ENCODE assay signal across 23 cellular contexts in the genomic region with DNA sequence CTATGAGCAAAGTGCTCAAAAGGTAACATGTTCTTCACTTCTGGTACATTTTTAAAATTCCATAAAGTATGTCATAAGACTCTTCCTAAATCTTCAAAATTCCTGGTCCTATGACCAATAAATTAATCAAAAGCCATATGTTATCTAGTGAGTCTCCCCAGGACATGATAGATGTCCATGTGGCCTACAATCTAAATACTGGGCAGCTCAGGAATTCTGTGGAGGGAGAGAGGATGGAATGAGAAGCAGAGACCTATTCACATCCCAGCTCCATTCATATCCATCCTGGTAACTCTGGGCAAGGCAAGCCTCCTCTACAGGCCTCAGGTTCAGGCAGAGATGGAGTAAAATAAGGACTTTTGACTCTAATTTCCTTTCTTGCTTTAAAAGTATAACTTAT.
DNase-seq lines count a peak whose midpoint lies in the region; ATAC-seq, FAIRE-seq and TF ChIP-seq lines count a peak whose summit lies in the region.
"Had no signal": no experiment of that assay in that cellular context is flagged by ENCODE, and none has a peak within 500 bp of the region (broad histone marks: within the 10 kb centered on the region; RNA-seq: fewer than 3 reads in every experiment).

No MANE protein-coding gene starts in this region.

- H3K4me3 ChIP-seq in astrocyte (ENCODE audit: insufficient read depth, low read depth, low read length) = no peak overlapping the region
- H3K4me3 ChIP-seq: BLaER1 treated with 17β-estradiol and CSF1 and Interleukin-3, amounts not matched to agents 10 nM and 100 nM; GM12878; GM23338 had no signal

- peaks cover under 1% of the 10 kb centered on the region for H3K9me3 Mint-ChIP-seq in astrocyte (ENCODE audit: unreplicated experiment)
- no peaks in the 10 kb centered on the region for H3K9me3 Mint-ChIP-seq in neural crest cell
- H3K9me3 Mint-ChIP-seq: CD4-positive, alpha-beta T cell; H9 had no signal

- H3K4me1 Mint-ChIP-seq in astrocyte (ENCODE audit: low read depth, unreplicated experiment) = peaks cover 11% of the 10 kb centered on the region
- H3K4me1 Mint-ChIP-seq in neural crest cell = peaks cover 5% of the 10 kb centered on the region
- H3K4me1 Mint-ChIP-seq: CD14-positive monocyte; CD8-positive, alpha-beta memory T cell; GM23338; H9 had no signal

- H3K36me3 ChIP-seq in astrocyte (ENCODE audit: insufficient read depth, low read length) = no peaks in the 10 kb centered on the region
- H3K36me3 ChIP-seq: BE2C; BLaER1 treated with 17β-estradiol and CSF1 and Interleukin-3, amounts not matched to agents 10 nM and 100 nM had no signal

- no peaks in the 10 kb centered on the region for H3K9me3 ChIP-seq in astrocyte (ENCODE audit: insufficient read depth, low read depth, low read length)
- H3K9me3 ChIP-seq: BE2C; BLaER1 treated with 17β-estradiol and CSF1 and Interleukin-3, amounts not matched to agents 10 nM and 100 nM had no signal

- no peak for FAIRE-seq in astrocyte (lab: Jason Lieb, UNC)
- FAIRE-seq: A204.1, D721Med, GM12878, GM19239 had no signal

- no peak overlapping the region for H2AFZ ChIP-seq in astrocyte (ENCODE audit: low read depth, low read length)
- H2AFZ ChIP-seq: GM23338 had no signal

- no peak overlapping the region for H3K27ac ChIP-seq in astrocyte (ENCODE audit: low read depth, low read length)
- H3K27ac ChIP-seq: 22Rv1; BLaER1 treated with 17β-estradiol and CSF1 and Interleukin-3, amounts not matched to agents 10 nM and 100 nM had no signal

- no peak for TF ChIP-seq CTCF in astrocyte (IDR thresholded peaks at IDR 0.05; ENCODE audit: insufficient read depth, low read depth, low read length)
- TF ChIP-seq CTCF in neural crest cell (conservative IDR thresholded peaks at IDR 0.05) = no peak

- peaks cover 7% of the 10 kb centered on the region for H3K4me1 ChIP-seq in astrocyte (ENCODE audit: insufficient read depth, low read length)
- H3K4me1 ChIP-seq: BE2C; BLaER1 treated with 17β-estradiol and CSF1 and Interleukin-3, amounts not matched to agents 10 nM and 100 nM had no signal

- no peaks in the 10 kb centered on the region for H3K79me2 ChIP-seq in astrocyte (ENCODE audit: insufficient read depth, low read length)

- no peak overlapping the region for H3K4me2 ChIP-seq in astrocyte (ENCODE audit: low read length)
- H3K4me2 ChIP-seq: BLaER1 treated with 17β-estradiol and CSF1 and Interleukin-3, amounts not matched to agents 10 nM and 100 nM; GM23338 had no signal

- H3K36me3 Mint-ChIP-seq in astrocyte (ENCODE audit: low read depth, unreplicated experiment) (no peaks in the 10 kb centered on the region), neural crest cell (ENCODE audit: low read depth) (peaks cover under 1% of the 10 kb centered on the region)
- H3K36me3 Mint-ChIP-seq: CD14-positive monocyte had no signal

- no peak overlapping the region for H3K9ac ChIP-seq in astrocyte (ENCODE audit: low read length)
- H3K9ac ChIP-seq: BLaER1 treated with 17β-estradiol and CSF1 and Interleukin-3, amounts not matched to agents 10 nM and 100 nM had no signal

- ATAC-seq in left lobe of liver = no peak
- ATAC-seq: GM12878, GM23338, HCT116 had no signal

- no peak overlapping the region for H3K27ac Mint-ChIP-seq in astrocyte (ENCODE audit: unreplicated experiment)
- H3K27ac Mint-ChIP-seq in neural crest cell (ENCODE audit: unreplicated experiment) = peak overlapping the region; percentile 12
- H3K27ac Mint-ChIP-seq: CD14-positive monocyte; CD4-positive, alpha-beta T cell; CD8-positive, alpha-beta memory T cell; GM23338; H9 had no signal

- H3K27me3 ChIP-seq in astrocyte (ENCODE audit: insufficient read depth, low read length) = no peaks in the 10 kb centered on the region
- H3K27me3 ChIP-seq: BE2C; BLaER1 treated with 17β-estradiol and CSF1 and Interleukin-3, amounts not matched to agents 10 nM and 100 nM had no signal

- H3K4me3 Mint-ChIP-seq in astrocyte (ENCODE audit: unreplicated experiment) (no peak overlapping the region), neural crest cell (no peak overlapping the region)
- H3K4me3 Mint-ChIP-seq: CD14-positive monocyte; CD4-positive, alpha-beta T cell; CD8-positive, alpha-beta memory T cell; GM23338; H9 had no signal

- H4K20me1 ChIP-seq in astrocyte (ENCODE audit: insufficient read depth, low read length) = no peaks in the 10 kb centered on the region
- H4K20me1 ChIP-seq: BLaER1 treated with 17β-estradiol and CSF1 and Interleukin-3, amounts not matched to agents 10 nM and 100 nM had no signal

- DNase-seq in NCI-H82 (lab: John Stamatoyannopoulos, UW) = peak; percentile 22
- no peak for DNase-seq in NCI-H82 treated with DMSO at 0.1 percent for 48 hours (lab: John Stamatoyannopoulos, UW; ENCODE audit: unreplicated experiment)
- peak; percentile 79 for DNase-seq in astrocyte (ENCODE audit: low read depth)
- no peak for DNase-seq in neural crest cell (ENCODE audit: low read depth, low spot score)
- DNase-seq in NCI-H2107 (lab: John Stamatoyannopoulos, UW) = no peak
- no peak for DNase-seq in left lobe of liver (ENCODE audit: low spot score)
- DNase-seq: AML-193; BE2C; CD4-positive, alpha-beta T cell; CD8-positive, alpha-beta memory T cell; DMS 273 treated with DMSO at 0.1 percent for 48 hours; DMS79; GDM1; H9 had no signal

- H3K27me3 Mint-ChIP-seq in astrocyte (ENCODE audit: low read depth, unreplicated experiment) (peaks cover 6% of the 10 kb centered on the region), neural crest cell (ENCODE audit: low read depth) (peaks cover 14% of the 10 kb centered on the region)
- H3K27me3 Mint-ChIP-seq: CD4-positive, alpha-beta T cell; CD8-positive, alpha-beta memory T cell had no signal

Comparison
In these comparisons a context has a peak if more than half of its experiments do, and no peak if none do; other contexts are left out.
1. DNase-seq: peak in NCI-H82 (single experiment) and astrocyte (single experiment); none in NCI-H82 treated with DMSO at 0.1 percent for 48 hours (single experiment), neural crest cell (single experiment), NCI-H2107 (single experiment) and left lobe of liver (single experiment).